Comparison of ENCODE assay signal across 18 cellular contexts in genomic region chr9:107144475-107144874, GRCh38.
"Had no signal": no experiment of that assay in that cellular context is flagged by ENCODE, and none has a peak within 500 bp of the region (broad histone marks: within the 10 kb centered on the region; RNA-seq: fewer than 3 reads in every experiment).

No MANE protein-coding gene starts in this region.

- H3K27ac Mint-ChIP-seq: activated CD4-positive, alpha-beta memory T cell treated with anti-CD3 and anti-CD28 coated beads, Interleukin-2, amount 10 ng/mL, durations not matched to agents 7 days and 5 days; activated naive CD8-positive, alpha-beta T cell treated with anti-CD3 and anti-CD28 coated beads for 36 hours; activated T-helper 17 cell treated with anti-CD3 and anti-CD28 coated beads, Interleukin-2, amount 50 U/mL, for 72 hours had no signal

- H3K36me3 ChIP-seq: cardiac muscle cell had no signal

- H3K27ac ChIP-seq: cardiac muscle cell, dorsolateral prefrontal cortex had no signal

- H3K4me1 Mint-ChIP-seq: activated CD4-positive, alpha-beta memory T cell treated with anti-CD3 and anti-CD28 coated beads, Interleukin-2, amount 10 ng/mL, durations not matched to agents 7 days and 5 days; activated naive CD8-positive, alpha-beta T cell treated with anti-CD3 and anti-CD28 coated beads for 36 hours; activated T-helper 17 cell treated with anti-CD3 and anti-CD28 coated beads, Interleukin-2, amount 50 U/mL, for 72 hours had no signal

- DNase-seq: activated CD4-positive, alpha-beta memory T cell treated with anti-CD3 and anti-CD28 coated beads, Interleukin-2, amount 10 ng/mL, durations not matched to agents 7 days and 5 days; activated CD4-positive, alpha-beta T cell treated with anti-CD3 and anti-CD28 coated beads for 48 hours; activated CD4-positive, CD25-positive, alpha-beta regulatory T cell; activated naive CD4-positive, alpha-beta T cell; activated naive CD8-positive, alpha-beta T cell treated with anti-CD3 and anti-CD28 coated beads for 36 hours; activated T-cell treated with anti-CD3 and anti-CD28 coated beads, Interleukin-2, amount 50 U/mL, for 1 hour; amniotic stem cell; dorsolateral prefrontal cortex; kidney; left ventricle myocardium superior; occipital lobe; posterior cingulate gyrus; stimulated activated CD4-positive, alpha-beta T cell treated with anti-CD3 and anti-CD28 coated beads, Interleukin-12 subunit alpha, Interleukin-12 subunit beta, amount 100 ng/mL, for 4 hours; stimulated activated CD4-positive, alpha-beta T cell treated with anti-CD3 and anti-CD28 coated beads, Interleukin-1b, Interleukin-23, amount 100 ng/mL, for 48 hours; stimulated activated CD8-positive, alpha-beta memory T cell treated with anti-CD3 and anti-CD28 coated beads, Interleukin-4, amount 100 ng/mL, for 48 hours; stimulated activated naive CD4-positive, alpha-beta T cell had no signal

- H3K36me3 Mint-ChIP-seq: activated naive CD8-positive, alpha-beta T cell treated with anti-CD3 and anti-CD28 coated beads for 36 hours had no signal

- ATAC-seq: activated T-helper 17 cell treated with anti-CD3 and anti-CD28 coated beads, Interleukin-2, amount 50 U/mL, for 72 hours; left ventricle myocardium superior had no signal

- H3K27me3 ChIP-seq: cardiac muscle cell, dorsolateral prefrontal cortex had no signal

- H3K4me3 ChIP-seq: cardiac muscle cell, dorsolateral prefrontal cortex had no signal

- H3K9me3 Mint-ChIP-seq: activated CD4-positive, alpha-beta memory T cell treated with anti-CD3 and anti-CD28 coated beads, Interleukin-2, amount 10 ng/mL, durations not matched to agents 7 days and 5 days; activated naive CD8-positive, alpha-beta T cell treated with anti-CD3 and anti-CD28 coated beads for 36 hours had no signal

- H3K4me3 Mint-ChIP-seq: activated CD4-positive, alpha-beta memory T cell treated with anti-CD3 and anti-CD28 coated beads, Interleukin-2, amount 10 ng/mL, durations not matched to agents 7 days and 5 days; activated naive CD8-positive, alpha-beta T cell treated with anti-CD3 and anti-CD28 coated beads for 36 hours; activated T-helper 17 cell treated with anti-CD3 and anti-CD28 coated beads, Interleukin-2, amount 50 U/mL, for 72 hours had no signal
